Comparison of ENCODE assay signal across 18 cellular contexts in genomic region chr11:85756401-85757200, GRCh38. TPM values are rescaled to one million over a fixed set of nuclear protein-coding genes. Genes with fewer than 3 reads are reported as not detected.
DNase-seq lines count a peak whose midpoint lies in the region; ATAC-seq and FAIRE-seq lines count a peak whose summit lies in the region.
"Had no signal": no experiment of that assay in that cellular context is flagged by ENCODE, and none has a peak within 500 bp of the region (broad histone marks: within the 10 kb centered on the region; RNA-seq: fewer than 3 reads in every experiment).

No MANE protein-coding gene starts in this region.

- no peaks in the 10 kb centered on the region for H3K9me3 ChIP-seq in effector memory CD4-positive, alpha-beta T cell (ENCODE audit: control insufficient read depth, low read length)

- no peaks in the 10 kb centered on the region for H3K9me3 Mint-ChIP-seq in activated T-cell treated with anti-CD3 and anti-CD28 coated beads, Interleukin-2, amount 50 U/mL, for 24 hours
- no peaks in the 10 kb centered on the region for H3K9me3 Mint-ChIP-seq in activated CD4-positive, alpha-beta memory T cell treated with anti-CD3 and anti-CD28 coated beads, Interleukin-2, amount 10 ng/mL, durations not matched to agents 7 days and 5 days
- no peaks in the 10 kb centered on the region for H3K9me3 Mint-ChIP-seq in stimulated activated naive CD8-positive, alpha-beta T cell treated with anti-CD3 and anti-CD28 coated beads, Interleukin-15, Interleukin-2, amounts not matched to agents 100 ng/mL and 50 ng/mL, for 24 hours
- H3K9me3 Mint-ChIP-seq: endodermal cell, naive B cell had no signal

- H3K4me3 Mint-ChIP-seq in activated T-cell treated with anti-CD3 and anti-CD28 coated beads, Interleukin-2, amount 50 U/mL, for 24 hours, result no peak overlapping the region
- H3K4me3 Mint-ChIP-seq in activated CD4-positive, alpha-beta memory T cell treated with anti-CD3 and anti-CD28 coated beads, Interleukin-2, amount 10 ng/mL, durations not matched to agents 7 days and 5 days, result no peak overlapping the region
- H3K4me3 Mint-ChIP-seq in stimulated activated naive CD8-positive, alpha-beta T cell treated with anti-CD3 and anti-CD28 coated beads, Interleukin-15, Interleukin-2, amounts not matched to agents 100 ng/mL and 50 ng/mL, for 24 hours, result no peak overlapping the region
- H3K4me3 Mint-ChIP-seq: endodermal cell, naive B cell had no signal

- peak overlapping the region; percentile 10 for H3K27ac Mint-ChIP-seq in activated T-cell treated with anti-CD3 and anti-CD28 coated beads, Interleukin-2, amount 50 U/mL, for 24 hours
- peak overlapping the region; percentile 66 for H3K27ac Mint-ChIP-seq in activated CD4-positive, alpha-beta memory T cell treated with anti-CD3 and anti-CD28 coated beads, Interleukin-2, amount 10 ng/mL, durations not matched to agents 7 days and 5 days
- H3K27ac Mint-ChIP-seq in stimulated activated naive CD8-positive, alpha-beta T cell treated with anti-CD3 and anti-CD28 coated beads, Interleukin-15, Interleukin-2, amounts not matched to agents 100 ng/mL and 50 ng/mL, for 24 hours, result peak overlapping the region; percentile 15
- H3K27ac Mint-ChIP-seq: endodermal cell had no signal

- no peak for FAIRE-seq in RCC 7860 (lab: Jason Lieb, UNC)
- FAIRE-seq: astrocyte, H54, urothelium cell line had no signal

- H3K4me1 Mint-ChIP-seq in activated T-cell treated with anti-CD3 and anti-CD28 coated beads, Interleukin-2, amount 50 U/mL, for 24 hours (ENCODE audit: low read depth), result peaks cover 86% of the 10 kb centered on the region
- peaks cover 80% of the 10 kb centered on the region for H3K4me1 Mint-ChIP-seq in activated CD4-positive, alpha-beta memory T cell treated with anti-CD3 and anti-CD28 coated beads, Interleukin-2, amount 10 ng/mL, durations not matched to agents 7 days and 5 days
- peaks cover 85% of the 10 kb centered on the region for H3K4me1 Mint-ChIP-seq in stimulated activated naive CD8-positive, alpha-beta T cell treated with anti-CD3 and anti-CD28 coated beads, Interleukin-15, Interleukin-2, amounts not matched to agents 100 ng/mL and 50 ng/mL, for 24 hours (ENCODE audit: low read depth)

- H3K27ac ChIP-seq in effector memory CD4-positive, alpha-beta T cell (ENCODE audit: insufficient read depth, low read length, poor library complexity, severe bottlenecking), result no peak overlapping the region

- no peaks in the 10 kb centered on the region for H3K36me3 ChIP-seq in effector memory CD4-positive, alpha-beta T cell (ENCODE audit: control insufficient read depth, insufficient read depth, low read length)

- no peaks in the 10 kb centered on the region for H3K27me3 ChIP-seq in effector memory CD4-positive, alpha-beta T cell (replicated peaks; ENCODE audit: control insufficient read depth, insufficient read depth, low read length, poor library complexity, severe bottlenecking)

- peaks cover 3% of the 10 kb centered on the region for H3K36me3 Mint-ChIP-seq in activated T-cell treated with anti-CD3 and anti-CD28 coated beads, Interleukin-2, amount 50 U/mL, for 24 hours (ENCODE audit: low read depth)
- H3K36me3 Mint-ChIP-seq in activated CD4-positive, alpha-beta memory T cell treated with anti-CD3 and anti-CD28 coated beads, Interleukin-2, amount 10 ng/mL, durations not matched to agents 7 days and 5 days (ENCODE audit: low read depth), result peaks cover 71% of the 10 kb centered on the region
- no peaks in the 10 kb centered on the region for H3K36me3 Mint-ChIP-seq in stimulated activated naive CD8-positive, alpha-beta T cell treated with anti-CD3 and anti-CD28 coated beads, Interleukin-15, Interleukin-2, amounts not matched to agents 100 ng/mL and 50 ng/mL, for 24 hours (ENCODE audit: low read depth)
- H3K36me3 Mint-ChIP-seq: naive B cell had no signal

- CTCF ChIA-PET in activated CD4-positive, alpha-beta memory T cell treated with anti-CD3 and anti-CD28 coated beads, Interleukin-2, amount 10 ng/mL, durations not matched to agents 7 days and 5 days (lab: Charles Lee), result interaction anchor here (1.1 to 1.6 kb wide), 2 partner anchors 17 to 53 kb away, joined by 3 read pairs; no protein-coding TSS in a partner anchor

- ATAC-seq in HG03159 (IDR thresholded peaks at IDR 0.05; ENCODE audit: unreplicated experiment), result no peak
- ATAC-seq: activated CD4-positive, CD25-positive, alpha-beta regulatory T cell treated with anti-CD3 and anti-CD28 coated beads, Interleukin-2, amount 50 U/mL, for 24 hours; Right ventricle myocardium inferior had no signal

- DNase-seq in activated T-cell treated with anti-CD3 and anti-CD28 coated beads, Interleukin-2, amount 50 U/mL, for 24 hours, result no peak
- no peak for DNase-seq in activated T-cell treated with anti-CD3 and anti-CD28 coated beads, Interleukin-2, amount 50 U/mL, for 48 hours
- DNase-seq in activated CD4-positive, alpha-beta memory T cell treated with anti-CD3 and anti-CD28 coated beads, Interleukin-2, amount 10 ng/mL, durations not matched to agents 7 days and 5 days, result peak; percentile 26
- peak in 2 of 3 donors; percentile 21 to 35 for DNase-seq in effector memory CD4-positive, alpha-beta T cell
- DNase-seq in NCI-H2196 (lab: John Stamatoyannopoulos, UW; ENCODE audit: unreplicated experiment) (no peak), RCC 7860 (ENCODE audit: low spot score) (no peak)
- DNase-seq: endodermal cell, kidney glomerular epithelial cell, naive B cell, NCI-H1048, NCI-H510A treated with DMSO at 0.1 percent for 48 hours had no signal

- H3K4me1 ChIP-seq in effector memory CD4-positive, alpha-beta T cell (ENCODE audit: control insufficient read depth, insufficient read depth, low read length, poor library complexity, severe bottlenecking), result peaks cover 45% of the 10 kb centered on the region

- no peaks in the 10 kb centered on the region for H3K27me3 Mint-ChIP-seq in activated T-cell treated with anti-CD3 and anti-CD28 coated beads, Interleukin-2, amount 50 U/mL, for 24 hours
- no peaks in the 10 kb centered on the region for H3K27me3 Mint-ChIP-seq in activated CD4-positive, alpha-beta memory T cell treated with anti-CD3 and anti-CD28 coated beads, Interleukin-2, amount 10 ng/mL, durations not matched to agents 7 days and 5 days
- no peaks in the 10 kb centered on the region for H3K27me3 Mint-ChIP-seq in stimulated activated naive CD8-positive, alpha-beta T cell treated with anti-CD3 and anti-CD28 coated beads, Interleukin-15, Interleukin-2, amounts not matched to agents 100 ng/mL and 50 ng/mL, for 24 hours

- H3K4me3 ChIP-seq in effector memory CD4-positive, alpha-beta T cell (ENCODE audit: insufficient read depth, low read depth, low read length, poor library complexity, severe bottlenecking), result no peak overlapping the region

- POLR2A ChIA-PET in activated CD4-positive, alpha-beta memory T cell treated with anti-CD3 and anti-CD28 coated beads, Interleukin-2, amount 10 ng/mL, durations not matched to agents 7 days and 5 days (lab: Charles Lee), result interaction anchor here (0.8 to 2.3 kb wide), 4 partner anchors 18 to 109 kb away, joined by 3 to 7 read pairs (median 4); partner anchors contain the start of gene TMEM126A

RNA-seq across cellular contexts. Expression of gene SYTL2, which starts 54.3 kb away (rescaled TPM):
- 10 to 100 TPM; 93.0 to 99.2 TPM for total RNA-seq in activated CD4-positive, alpha-beta memory T cell treated with anti-CD3 and anti-CD28 coated beads, Interleukin-2, amount 10 ng/mL, durations not matched to agents 7 days and 5 days

Comparison
In these comparisons a context has a peak if more than half of its experiments do, and no peak if none do; other contexts are left out.
1. DNase-seq: peak in activated CD4-positive, alpha-beta memory T cell treated with anti-CD3 and anti-CD28 coated beads, Interleukin-2, amount 10 ng/mL, durations not matched to agents 7 days and 5 days (single experiment) and effector memory CD4-positive, alpha-beta T cell (2 of 3); none in activated T-cell treated with anti-CD3 and anti-CD28 coated beads, Interleukin-2, amount 50 U/mL, for 24 hours (single experiment), activated T-cell treated with anti-CD3 and anti-CD28 coated beads, Interleukin-2, amount 50 U/mL, for 48 hours (0 of 2), NCI-H2196 (single experiment) and RCC 7860 (single experiment).
2. H3K27ac Mint-ChIP-seq: peak in every context shown above with its lines; median percentile 66 in activated CD4-positive, alpha-beta memory T cell treated with anti-CD3 and anti-CD28 coated beads, Interleukin-2, amount 10 ng/mL, durations not matched to agents 7 days and 5 days; 15 in stimulated activated naive CD8-positive, alpha-beta T cell treated with anti-CD3 and anti-CD28 coated beads, Interleukin-15, Interleukin-2, amounts not matched to agents 100 ng/mL and 50 ng/mL, for 24 hours; 10 in activated T-cell treated with anti-CD3 and anti-CD28 coated beads, Interleukin-2, amount 50 U/mL, for 24 hours.